In the genomic region with DNA sequence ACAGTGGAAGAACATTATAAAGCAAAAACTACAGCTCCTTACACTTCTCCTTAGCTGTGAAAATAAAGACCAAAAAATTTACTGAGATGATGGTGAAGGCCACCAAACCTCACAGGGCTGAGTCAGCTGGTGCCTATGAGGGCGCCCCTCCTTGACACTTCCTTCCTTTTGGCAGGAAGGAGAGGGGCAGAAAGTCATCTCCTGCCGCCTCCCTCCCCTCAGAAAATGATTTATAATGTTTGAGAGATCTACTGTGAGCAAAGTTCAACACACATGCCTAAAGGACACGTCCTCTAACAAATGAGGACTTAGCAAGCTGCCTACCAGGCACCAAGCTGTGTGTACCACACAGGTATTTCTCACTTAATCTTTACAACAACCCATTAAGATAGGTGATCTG, we compare ENCODE assay signal across 9 cellular contexts.
DNase-seq lines count a peak whose midpoint lies in the region; ATAC-seq, FAIRE-seq and TF ChIP-seq lines count a peak whose summit lies in the region.
"Had no signal": no experiment of that assay in that cellular context is flagged by ENCODE, and none has a peak within 500 bp of the region (broad histone marks: within the 10 kb centered on the region; RNA-seq: fewer than 3 reads in every experiment).

No MANE protein-coding gene starts in this region.

- peak in 2 of 3 donors; percentile 8 to 19 for DNase-seq in stimulated activated CD4-positive, alpha-beta T cell treated with anti-CD3 and anti-CD28 coated beads, Interleukin-12 subunit alpha, Interleukin-12 subunit beta, amount 100 ng/mL, for 48 hours (ENCODE audit: low read depth in 2 of 3, low spot score in 1 of 3)
- DNase-seq in stimulated activated CD4-positive, alpha-beta T cell treated with anti-CD3 and anti-CD28 coated beads, Interleukin-12 subunit alpha, Interleukin-12 subunit beta, amount 100 ng/mL, for 4 hours = no peak
- peak; percentile 59 to 66 for DNase-seq in activated T-cell treated with anti-CD3 and anti-CD28 coated beads, Interleukin-2, amount 50 U/mL, for 48 hours
- DNase-seq in left lung (no peak), transverse colon (no peak), ureter (ENCODE audit: low spot score) (no peak), kidney (no peak)
- DNase-seq: NCI-H510A had no signal

- 0 to 37% methylated on average over 1 to 3 of the region's 3 CpGs for WGBS in transverse colon (ENCODE audit: low coverage in 1 of 2), 2 donors

- no peak overlapping the region for H3K27ac ChIP-seq in left lung
- peak overlapping the region; percentile 12 to 66 (median 55) for H3K27ac ChIP-seq in transverse colon
- no peak overlapping the region for H3K27ac ChIP-seq in kidney (ENCODE audit: low read depth in 2 of 2, low read length in 2 of 2)

- no peak for TF ChIP-seq POLR2A in transverse colon (IDR thresholded peaks at IDR 0.05)

- no peak for TF ChIP-seq EP300 in transverse colon (IDR thresholded peaks at IDR 0.05; ENCODE audit: low read depth)

- H3K27me3 ChIP-seq in left lung = no peaks in the 10 kb centered on the region
- H3K27me3 ChIP-seq in transverse colon = no peaks in the 10 kb centered on the region

- H3K4me1 ChIP-seq in left lung (peaks cover 0 to 12% of the 10 kb centered on the region in 2 donors), transverse colon (peaks cover 0 to 30% (median 20%) of the 10 kb centered on the region in 4 donors), kidney (ENCODE audit: control insufficient read depth in 1 of 2, insufficient read depth in 1 of 2, low read depth in 1 of 2, low read length in 2 of 2) (peaks cover 16 to 23% of the 10 kb centered on the region in 2 donors)

- in situ Hi-C loops in transverse colon (cut with MboI; ENCODE audit: low pct_ligation_motif_present in 1 of 4, low pct_unique_long_range_greater_than_20kb in 1 of 4, low sequenced_read_pairs in 3 of 4) = no loop called here

- intact Hi-C loops in left lung (cut with DNase I) (no loop called here), transverse colon (cut with DNase I; ENCODE audit: low total_unique reads) (no loop called here), kidney (cut with DNase I) (no loop called here)

- H3K9me3 ChIP-seq in left lung = peaks cover 0 to 11% of the 10 kb centered on the region in 2 donors
- no peaks in the 10 kb centered on the region for H3K9me3 ChIP-seq in transverse colon
- no peaks in the 10 kb centered on the region for H3K9me3 ChIP-seq in kidney (ENCODE audit: control insufficient read depth in 1 of 2, low read length in 2 of 2)

- ATAC-seq in left lung (peak; percentile 18), GM18519 (IDR thresholded peaks at IDR 0.05; ENCODE audit: low FRiP score, unreplicated experiment) (no peak)

- H3K9ac ChIP-seq in kidney (ENCODE audit: low read length in 2 of 2) = no peak overlapping the region

- FAIRE-seq in kidney (lab: Jason Lieb, UNC) = no peak

- no peaks in the 10 kb centered on the region for H3K36me3 ChIP-seq in left lung
- no peaks in the 10 kb centered on the region for H3K36me3 ChIP-seq in transverse colon
- H3K36me3 ChIP-seq in kidney (ENCODE audit: control insufficient read depth in 1 of 2, insufficient read depth in 2 of 2, low read length in 2 of 2) = no peaks in the 10 kb centered on the region

- TF ChIP-seq CTCF in left lung (IDR thresholded peaks at IDR 0.05) (no peak), transverse colon (IDR thresholded peaks at IDR 0.05) (no peak), kidney (IDR thresholded peaks at IDR 0.05; ENCODE audit: borderline replicate concordance, extremely low read depth, insufficient read depth) (no peak)

- H3K4me3 ChIP-seq in left lung (no peak overlapping the region), transverse colon (no peak overlapping the region), kidney (ENCODE audit: low read length in 2 of 2) (no peak overlapping the region)

Comparison
In these comparisons a context has a peak if more than half of its experiments do, and no peak if none do; other contexts are left out.
1. DNase-seq: peak in stimulated activated CD4-positive, alpha-beta T cell treated with anti-CD3 and anti-CD28 coated beads, Interleukin-12 subunit alpha, Interleukin-12 subunit beta, amount 100 ng/mL, for 48 hours (2 of 3) and activated T-cell treated with anti-CD3 and anti-CD28 coated beads, Interleukin-2, amount 50 U/mL, for 48 hours (2 of 2); none in stimulated activated CD4-positive, alpha-beta T cell treated with anti-CD3 and anti-CD28 coated beads, Interleukin-12 subunit alpha, Interleukin-12 subunit beta, amount 100 ng/mL, for 4 hours (single experiment), left lung (0 of 2), transverse colon (single experiment), ureter (single experiment) and kidney (single experiment).
2. H3K27ac ChIP-seq: peak in transverse colon (4 of 4); none in left lung (0 of 2) and kidney (0 of 2).